Comparison of ENCODE assay signal across 8 cellular contexts in genomic region chr22:42769574-42770447, GRCh38. TPM values are rescaled to one million over a fixed set of nuclear protein-coding genes. Genes with fewer than 3 reads are reported as not detected.
A peak's percentile ranks its signal among the peaks of the same experiment; 100 is the strongest.
DNase-seq lines count a peak whose midpoint lies in the region; ATAC-seq and TF ChIP-seq lines count a peak whose summit lies in the region.

No MANE protein-coding gene starts in this region.

- no peaks in the 10 kb centered on the region for H4K20me1 ChIP-seq in hepatocyte (ENCODE audit: insufficient read depth, poor library complexity, severe bottlenecking)

- 48% methylated on average over 41 of the region's 50 CpGs for WGBS in hepatocyte (ENCODE audit: low lambda C conversion rate, missing lambda C conversion rate)
- WGBS in tibial nerve, 2 donors: 35 to 52% methylated on average over 42 to 50 of the region's 50 CpGs
- WGBS in lower leg skin, 2 donors: 60 to 74% methylated on average over 44 to 49 of the region's 50 CpGs

- DNase-seq in RPMI8226 (peak; percentile 63), hepatocyte (ENCODE audit: low spot score) (peak; percentile 83), tibial nerve (ENCODE audit: low spot score in 2 of 2) (peak; percentile 49 to 57), pons (ENCODE audit: low spot score) (no peak), SW 1271 (lab: John Stamatoyannopoulos, UW) (no peak), lower leg skin (ENCODE audit: low spot score in 2 of 2) (no peak)

- intact Hi-C loops in lower leg skin (cut with DNase I; ENCODE audit: low total_unique reads): no loop called here

- no peak for TF ChIP-seq CTCF in hepatocyte (IDR thresholded peaks at IDR 0.05; ENCODE audit: poor library complexity)
- TF ChIP-seq CTCF in tibial nerve (IDR thresholded peaks at IDR 0.05): no peak
- TF ChIP-seq CTCF in lower leg skin (IDR thresholded peaks at IDR 0.05): no peak

- H3K36me3 ChIP-seq in hepatocyte (replicated peaks; ENCODE audit: insufficient read depth, low read depth) (no peaks in the 10 kb centered on the region), tibial nerve (no peaks in the 10 kb centered on the region)

- H3K9me2 ChIP-seq in hepatocyte (replicated peaks; ENCODE audit: insufficient read depth): no peaks in the 10 kb centered on the region

- H3K4me1 ChIP-seq in hepatocyte (ENCODE audit: insufficient read depth): peaks cover 8% of the 10 kb centered on the region
- H3K4me1 ChIP-seq in tibial nerve: peaks cover 0 to 22% (median 10%) of the 10 kb centered on the region in 4 donors

- H3K27me3 ChIP-seq in hepatocyte (no peaks in the 10 kb centered on the region), tibial nerve (no peaks in the 10 kb centered on the region)

- H3K4me2 ChIP-seq in hepatocyte: peak overlapping the region; percentile 34

- TF ChIP-seq POLR2A in tibial nerve (IDR thresholded peaks at IDR 0.05) (no peak), lower leg skin (IDR thresholded peaks at IDR 0.05) (no peak)

- H3K27ac ChIP-seq in hepatocyte (peak overlapping the region; percentile 47), tibial nerve (peak overlapping the region in 2 of 4 donors; percentile 30 to 33)

- H3K9me3 ChIP-seq in hepatocyte (ENCODE audit: low read depth) (no peaks in the 10 kb centered on the region), tibial nerve (no peaks in the 10 kb centered on the region)

- TF ChIP-seq EP300 in tibial nerve (IDR thresholded peaks at IDR 0.05): no peak

- H3K4me3 ChIP-seq in hepatocyte (no peak overlapping the region), tibial nerve (peak overlapping the region in 2 of 4 donors; percentile 24 to 26), lower leg skin (ENCODE audit: low read depth, poor library complexity, severe bottlenecking) (no peak overlapping the region)

- no peaks in the 10 kb centered on the region for H3K79me2 ChIP-seq in hepatocyte

- ATAC-seq in GM18517 (IDR thresholded peaks at IDR 0.05; ENCODE audit: unreplicated experiment) (peak; percentile 78), HG02798 (IDR thresholded peaks at IDR 0.05; ENCODE audit: poor library complexity, unreplicated experiment) (peak; percentile 77)

- H2AFZ ChIP-seq in hepatocyte: no peak overlapping the region

RNA-seq across cellular contexts. Expression of gene A4GALT, which starts 49.1 kb away (rescaled TPM):
- 3.3 and 4.4 TPM in 2 replicates for total RNA-seq in hepatocyte
- 2.2 and 5.8 TPM in 2 replicates for polyA plus RNA-seq in hepatocyte
- 100 to 1,000 TPM in 2 of 4 donors, 10 to 100 TPM in 2; 73.0 to 146 (median 99.0) TPM for total RNA-seq in tibial nerve
- total RNA-seq in lower leg skin: 10 to 100 TPM in 2 of 4 donors, 1 to 10 TPM in 2; 4.5 to 20.1 (median 10.9) TPM

Comparison
In these comparisons a context has a peak if more than half of its experiments do, and no peak if none do; other contexts are left out.
1. DNase-seq: peak in RPMI8226 (single experiment), hepatocyte (single experiment) and tibial nerve (2 of 2); none in pons (single experiment), SW 1271 (0 of 2) and lower leg skin (0 of 2).